8 cellular contexts compared by ENCODE assay signal in the genomic region with DNA sequence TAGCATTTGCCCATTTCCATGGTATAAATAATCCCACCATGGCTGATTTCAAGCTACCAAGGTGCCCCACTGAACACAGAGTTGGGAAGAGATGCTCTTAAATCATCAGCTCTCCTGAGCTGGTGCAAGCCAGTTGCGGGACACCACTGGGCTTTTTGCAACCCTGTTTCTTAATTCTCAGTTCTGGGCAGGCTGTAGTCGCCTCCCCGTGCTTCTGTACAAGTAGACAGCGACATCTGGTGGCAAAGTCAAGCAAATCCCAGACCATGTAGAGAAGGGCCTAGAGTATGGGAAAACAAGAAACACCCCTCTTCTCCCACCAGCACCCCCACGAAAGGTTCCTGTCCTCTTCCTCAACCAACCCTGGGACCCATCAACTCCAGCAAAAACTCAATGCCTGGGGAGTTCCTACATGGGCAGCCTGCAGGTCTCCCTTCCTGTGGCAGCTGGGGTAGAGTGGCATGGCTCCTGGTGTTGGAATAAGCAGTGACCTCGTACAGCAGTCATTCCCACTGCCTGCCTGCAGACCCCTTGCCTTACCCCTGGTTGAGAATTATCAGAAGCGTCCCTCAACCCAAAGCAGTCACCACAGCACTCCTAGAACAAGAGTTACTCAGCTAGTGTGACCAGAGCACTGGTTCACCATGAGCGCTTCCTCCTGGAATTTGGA.
DNase-seq lines count a peak whose midpoint lies in the region; ATAC-seq and TF ChIP-seq lines count a peak whose summit lies in the region.

No MANE protein-coding gene starts in this region.

- H3K4me3 ChIP-seq in KMS-11 (IDR thresholded peaks at IDR 0.05; ENCODE audit: insufficient read depth, low read depth, low read length) (no peak overlapping the region), SK-N-MC (no peak overlapping the region), psoas muscle (no peak overlapping the region)

- peak; percentile 5 for DNase-seq in DMS153 (lab: John Stamatoyannopoulos, UW)
- peak; percentile 22 for DNase-seq in SK-N-MC (ENCODE audit: low read depth, low spot score)
- peak in 1 of 2 donors; percentile 68 for DNase-seq in activated naive CD4-positive, alpha-beta T cell treated with anti-CD3 and anti-CD28 coated beads, Interleukin-2, amount 50 U/mL, for 72 hours (ENCODE audit: low spot score in 2 of 2)
- DNase-seq in Right ventricle myocardium superior: peak; percentile 59
- DNase-seq in psoas muscle: peak; percentile 43 to 62
- DNase-seq in T1000 (lab: John Stamatoyannopoulos, UW): no peak

- no peaks in the 10 kb centered on the region for H3K79me2 ChIP-seq in KMS-11 (ENCODE audit: insufficient read depth, low read depth)

- no peak overlapping the region for H3K27ac Mint-ChIP-seq in activated naive CD4-positive, alpha-beta T cell treated with anti-CD3 and anti-CD28 coated beads, Interleukin-2, amount 50 U/mL, for 72 hours

- 19 to 23% (median 21%) methylated on average over 8 of the region's 8 CpGs for WGBS in psoas muscle, 3 donors

- TF ChIP-seq CTCF in KMS-11 (conservative IDR thresholded peaks at IDR 0.05; ENCODE audit: low read depth, low read length) (peak; percentile 90), psoas muscle (IDR thresholded peaks at IDR 0.05) (peak; percentile 80)

- intact Hi-C loops in Right ventricle myocardium superior (cut with DNase I): loop anchor here (5.0 to 10.0 kb wide), 4 partner anchors 109 to 494 kb away; no protein-coding TSS in a partner anchor
- intact Hi-C loops in psoas muscle (cut with DNase I): loop anchor here (2.0 to 10.0 kb wide), 6 partner anchors 107 to 491 kb away; no protein-coding TSS in a partner anchor

- no peaks in the 10 kb centered on the region for H3K9me3 ChIP-seq in SK-N-MC (ENCODE audit: low read depth, low read length)
- H3K9me3 ChIP-seq in psoas muscle: no peaks in the 10 kb centered on the region

- no peaks in the 10 kb centered on the region for H3K9me3 Mint-ChIP-seq in activated naive CD4-positive, alpha-beta T cell treated with anti-CD3 and anti-CD28 coated beads, Interleukin-2, amount 50 U/mL, for 72 hours

- H3K4me2 ChIP-seq in KMS-11: peak overlapping the region; percentile 39

- no peak overlapping the region for H3K9ac ChIP-seq in KMS-11
- H3K9ac ChIP-seq in SK-N-MC (ENCODE audit: insufficient read length): no peak overlapping the region

- H3K4me1 ChIP-seq in KMS-11 (ENCODE audit: low read depth, poor library complexity, severe bottlenecking): peaks cover 61% of the 10 kb centered on the region
- no peaks in the 10 kb centered on the region for H3K4me1 ChIP-seq in psoas muscle

- H3K36me3 ChIP-seq in KMS-11 (ENCODE audit: insufficient read depth): no peaks in the 10 kb centered on the region
- H3K36me3 ChIP-seq in SK-N-MC (ENCODE audit: insufficient read depth, low read length): no peaks in the 10 kb centered on the region
- no peaks in the 10 kb centered on the region for H3K36me3 ChIP-seq in psoas muscle (ENCODE audit: insufficient read depth in 1 of 2, low read depth in 1 of 2)

- peak; percentile 78 to 88 for ATAC-seq in activated naive CD4-positive, alpha-beta T cell treated with anti-CD3 and anti-CD28 coated beads, Interleukin-2, amount 50 U/mL, for 72 hours
- peak; percentile 88 for ATAC-seq in Right ventricle myocardium superior (ENCODE audit: poor library complexity)
- peak; percentile 65 to 86 (median 78) for ATAC-seq in psoas muscle
- no peak for ATAC-seq in HG02981 (IDR thresholded peaks at IDR 0.05; ENCODE audit: unreplicated experiment)

- H4K20me1 ChIP-seq in KMS-11 (ENCODE audit: insufficient read depth): no peaks in the 10 kb centered on the region

- peak overlapping the region; percentile 41; the same call in 1 of the 2 replicates for H2AFZ ChIP-seq in KMS-11 (ENCODE audit: low read depth)

- no peaks in the 10 kb centered on the region for H3K27me3 ChIP-seq in KMS-11 (ENCODE audit: insufficient read depth, low read depth)
- peaks cover 0 to 29% (median 0%) of the 10 kb centered on the region in 3 donors for H3K27me3 ChIP-seq in psoas muscle (ENCODE audit: insufficient read depth in 3 of 3, low read length in 2 of 3)

- no peak overlapping the region for H3K27ac ChIP-seq in KMS-11
- H3K27ac ChIP-seq in SK-N-MC: no peak overlapping the region
- H3K27ac ChIP-seq in psoas muscle: no peak overlapping the region

- peaks cover 1 to 2% of the 10 kb centered on the region in 2 donors for H3K36me3 Mint-ChIP-seq in activated naive CD4-positive, alpha-beta T cell treated with anti-CD3 and anti-CD28 coated beads, Interleukin-2, amount 50 U/mL, for 72 hours
